In genomic region chr1:153670257-153670858, GRCh38 we compare ENCODE assay signal across 8 cellular contexts. TPM values are rescaled to one million over a fixed set of nuclear protein-coding genes. Genes with fewer than 3 reads are reported as not detected.
A peak's percentile ranks its signal among the peaks of the same experiment; 100 is the strongest.
DNase-seq lines count a peak whose midpoint lies in the region; ATAC-seq, FAIRE-seq and TF ChIP-seq lines count a peak whose summit lies in the region.

No MANE protein-coding gene starts in this region.

- H3K4me1 ChIP-seq in hepatocyte (ENCODE audit: insufficient read depth): peaks cover 8% of the 10 kb centered on the region

- H3K4me3 ChIP-seq in hepatocyte: peak overlapping the region; percentile 23

- H3K27me3 ChIP-seq in hepatocyte: no peaks in the 10 kb centered on the region

- H3K36me3 Mint-ChIP-seq in activated CD4-positive, alpha-beta T cell treated with anti-CD3 and anti-CD28 coated beads for 36 hours (ENCODE audit: low read depth): peaks cover 45% of the 10 kb centered on the region
- H3K36me3 Mint-ChIP-seq in T-helper 17 cell (ENCODE audit: low read depth): peaks cover 5% of the 10 kb centered on the region

- peak; percentile 1 for ATAC-seq in activated CD4-positive, alpha-beta T cell treated with anti-CD3 and anti-CD28 coated beads for 36 hours
- ATAC-seq in T-helper 17 cell: no peak
- no peak for ATAC-seq in GM18861 (IDR thresholded peaks at IDR 0.05; ENCODE audit: unreplicated experiment)

- H3K79me2 ChIP-seq in hepatocyte: peaks cover 30% of the 10 kb centered on the region

- no peak for FAIRE-seq in RCC 7860 (lab: Jason Lieb, UNC)

- no peaks in the 10 kb centered on the region for H3K9me2 ChIP-seq in hepatocyte (replicated peaks; ENCODE audit: insufficient read depth)

- intact Hi-C loops in activated CD4-positive, alpha-beta T cell treated with anti-CD3 and anti-CD28 coated beads for 36 hours (cut with DNase I, micrococcal nuclease): loop anchor here (2.0 to 10.0 kb wide), 9 partner anchors 98 to 654 kb away; partner anchors contain the start of genes ATP8B2 (in 1 of the 2), DENND4B (in 1 of the 2) and SLC27A3 (in 1 of the 2)

- no peaks in the 10 kb centered on the region for H3K27me3 Mint-ChIP-seq in activated CD4-positive, alpha-beta T cell treated with anti-CD3 and anti-CD28 coated beads for 36 hours
- H3K27me3 Mint-ChIP-seq in T-helper 17 cell: no peaks in the 10 kb centered on the region

- no peaks in the 10 kb centered on the region for H3K36me3 ChIP-seq in hepatocyte (replicated peaks; ENCODE audit: insufficient read depth, low read depth)

- peak; percentile 51 for DNase-seq in activated CD4-positive, alpha-beta T cell treated with anti-CD3 and anti-CD28 coated beads for 36 hours
- no peak for DNase-seq in activated CD4-positive, alpha-beta T cell treated with anti-CD3 and anti-CD28 coated beads, Interleukin-2, amount 50 U/mL, for 1 hour
- DNase-seq in T-helper 17 cell: peak; percentile 9 to 13 (median 10)
- no peak for DNase-seq in hepatocyte (ENCODE audit: low spot score)
- no peak for DNase-seq in medulla oblongata (ENCODE audit: extremely low spot score)
- DNase-seq in RCC 7860 (ENCODE audit: low spot score): no peak

- H3K9me3 Mint-ChIP-seq in activated CD4-positive, alpha-beta T cell treated with anti-CD3 and anti-CD28 coated beads for 36 hours (ENCODE audit: low read depth): no peaks in the 10 kb centered on the region

- no peak for TF ChIP-seq CTCF in hepatocyte (IDR thresholded peaks at IDR 0.05; ENCODE audit: poor library complexity)

- H3K4me2 ChIP-seq in hepatocyte: peak overlapping the region; percentile 88

- POLR2A ChIA-PET in activated CD4-positive, alpha-beta T cell treated with anti-CD3 and anti-CD28 coated beads for 36 hours (lab: Charles Lee): interaction anchor here (0.6 to 1.5 kb wide), 2 partner anchors 37 to 353 kb away, joined by 4 to 13 read pairs; partner anchors contain the start of gene CHTOP

- peaks cover 34% of the 10 kb centered on the region for H3K4me1 Mint-ChIP-seq in activated CD4-positive, alpha-beta T cell treated with anti-CD3 and anti-CD28 coated beads for 36 hours
- peaks cover 4% of the 10 kb centered on the region for H3K4me1 Mint-ChIP-seq in T-helper 17 cell

- H4K20me1 ChIP-seq in hepatocyte (ENCODE audit: insufficient read depth, poor library complexity, severe bottlenecking): no peaks in the 10 kb centered on the region

- CTCF ChIA-PET in activated CD4-positive, alpha-beta T cell treated with anti-CD3 and anti-CD28 coated beads for 36 hours (lab: Charles Lee): no interaction called here

- peak overlapping the region; percentile 75 for H3K27ac ChIP-seq in hepatocyte
- H3K27ac ChIP-seq in temporal lobe (ENCODE audit: low read depth, low read length): peak overlapping the region; percentile 69

- 3% methylated on average over 15 of the region's 22 CpGs for WGBS in hepatocyte (ENCODE audit: low lambda C conversion rate, missing lambda C conversion rate)

- H3K9me3 ChIP-seq in T-helper 17 cell (ENCODE audit: control insufficient read depth, low read length, poor library complexity, severe bottlenecking): no peaks in the 10 kb centered on the region
- H3K9me3 ChIP-seq in hepatocyte (ENCODE audit: low read depth): no peaks in the 10 kb centered on the region

- no peak overlapping the region for H2AFZ ChIP-seq in hepatocyte

- no peak overlapping the region for H3K27ac Mint-ChIP-seq in activated CD4-positive, alpha-beta T cell treated with anti-CD3 and anti-CD28 coated beads for 36 hours
- no peak overlapping the region for H3K27ac Mint-ChIP-seq in T-helper 17 cell

- H3K4me3 Mint-ChIP-seq in activated CD4-positive, alpha-beta T cell treated with anti-CD3 and anti-CD28 coated beads for 36 hours: no peak overlapping the region
- H3K4me3 Mint-ChIP-seq in T-helper 17 cell: no peak overlapping the region

RNA-seq across cellular contexts. Expression of gene ILF2, which starts 0.4 kb away (rescaled TPM):
- 100 to 1,000 TPM; 325 to 435 TPM for total RNA-seq in activated CD4-positive, alpha-beta T cell treated with anti-CD3 and anti-CD28 coated beads for 36 hours
- total RNA-seq in T-helper 17 cell (100 to 1,000 TPM; 136 to 142 TPM), hepatocyte (173 and 191 TPM in 2 replicates), temporal lobe (133 TPM)
- polyA plus RNA-seq in hepatocyte: 177 and 178 TPM in 2 replicates

RNA-seq across cellular contexts. Expression of gene NPR1, which starts 8.1 kb away (rescaled TPM):
- total RNA-seq in activated CD4-positive, alpha-beta T cell treated with anti-CD3 and anti-CD28 coated beads for 36 hours: under 1 TPM; 0.04 to 0.11 TPM
- not detected for total RNA-seq in T-helper 17 cell
- 2.5 and 2.8 TPM in 2 replicates for total RNA-seq in hepatocyte
- polyA plus RNA-seq in hepatocyte: 3.0 and 4.3 TPM in 2 replicates
- 0.49 TPM for total RNA-seq in temporal lobe

RNA-seq across cellular contexts. Expression of gene SNAPIN, which starts 11.9 kb away (rescaled TPM):
- 10 to 100 TPM; 34.2 to 38.4 TPM for total RNA-seq in activated CD4-positive, alpha-beta T cell treated with anti-CD3 and anti-CD28 coated beads for 36 hours
- total RNA-seq in T-helper 17 cell (10 to 100 TPM; 17.6 to 18.2 TPM), hepatocyte (40.9 and 41.4 TPM in 2 replicates), temporal lobe (32.2 TPM)
- polyA plus RNA-seq in hepatocyte: 63.2 and 68.4 TPM in 2 replicates

RNA-seq across cellular contexts. Expression of gene CHTOP, which starts 36.5 kb away (rescaled TPM):
- total RNA-seq in activated CD4-positive, alpha-beta T cell treated with anti-CD3 and anti-CD28 coated beads for 36 hours: 10 to 100 TPM; 85.1 to 91.4 TPM
- 10 to 100 TPM; 82.0 to 82.4 TPM for total RNA-seq in T-helper 17 cell
- 56.2 and 65.5 TPM in 2 replicates for total RNA-seq in hepatocyte
- 40.6 and 50.7 TPM in 2 replicates for polyA plus RNA-seq in hepatocyte
- 61.2 TPM for total RNA-seq in temporal lobe

RNA-seq across cellular contexts. Expression of gene S100A1, which starts 42.1 kb away (rescaled TPM):
- not detected for total RNA-seq in activated CD4-positive, alpha-beta T cell treated with anti-CD3 and anti-CD28 coated beads for 36 hours
- total RNA-seq in T-helper 17 cell (not detected), hepatocyte (2.7 and 15.0 TPM in 2 replicates), temporal lobe (2.2 TPM)
- polyA plus RNA-seq in hepatocyte: 1.3 and 4.0 TPM in 2 replicates

Comparison
In these comparisons a context has a peak if more than half of its experiments do, and no peak if none do; other contexts are left out.
1. DNase-seq: peak in activated CD4-positive, alpha-beta T cell treated with anti-CD3 and anti-CD28 coated beads for 36 hours (single experiment) and T-helper 17 cell (3 of 3); none in activated CD4-positive, alpha-beta T cell treated with anti-CD3 and anti-CD28 coated beads, Interleukin-2, amount 50 U/mL, for 1 hour (single experiment), hepatocyte (single experiment), medulla oblongata (single experiment) and RCC 7860 (single experiment).